In the genomic region with DNA sequence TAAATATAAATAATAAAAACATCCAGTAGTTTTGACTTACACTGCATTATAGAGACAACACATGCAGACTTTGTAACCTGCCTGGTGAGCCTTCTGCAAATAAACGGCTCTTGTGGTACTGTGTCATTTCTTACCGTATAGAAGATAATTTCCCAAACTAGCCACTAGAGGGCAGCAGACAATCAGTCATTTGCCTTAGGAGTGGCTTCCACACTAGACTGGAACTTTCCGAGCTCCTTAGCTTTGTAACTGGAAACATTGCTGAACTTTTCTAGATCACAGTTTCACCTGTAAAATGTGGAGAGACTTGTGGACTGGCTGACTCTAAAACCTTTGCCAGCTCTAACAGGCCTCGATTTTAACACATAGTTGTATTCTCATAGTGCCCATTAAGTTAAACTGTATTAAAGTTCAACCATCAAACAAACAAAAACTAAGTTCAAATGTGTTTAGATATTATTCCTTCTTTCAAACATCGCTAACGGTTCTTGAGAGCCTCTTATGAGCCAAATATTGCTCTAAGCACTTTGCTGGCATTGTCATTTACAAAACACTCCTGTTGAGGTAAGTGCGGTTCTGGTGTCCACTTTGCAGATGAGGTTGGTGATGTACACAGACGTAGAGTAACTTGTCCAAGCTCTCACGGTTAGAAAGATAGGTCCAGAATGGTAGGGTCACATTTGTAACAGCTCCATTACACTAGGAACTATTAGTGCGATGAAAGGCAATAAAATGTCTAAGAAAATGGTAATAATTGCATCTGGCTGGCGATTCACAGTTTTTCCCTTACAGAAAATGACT, we compare ENCODE assay signal across 8 cellular contexts.
DNase-seq lines count a peak whose midpoint lies in the region; TF ChIP-seq lines count a peak whose summit lies in the region.

No MANE protein-coding gene starts in this region.

- no peaks in the 10 kb centered on the region for H3K9me3 ChIP-seq in Peyer's patch

- no peaks in the 10 kb centered on the region for H3K36me3 ChIP-seq in H7 (replicated peaks; ENCODE audit: control insufficient read depth, insufficient read depth, low read length)
- no peaks in the 10 kb centered on the region for H3K36me3 ChIP-seq in Peyer's patch

- TF ChIP-seq POLR2A in Peyer's patch (IDR thresholded peaks at IDR 0.05), result no peak

- peak; percentile 67 for TF ChIP-seq CTCF in GM10248 (IDR thresholded peaks at IDR 0.05; ENCODE audit: control extremely low read depth, extremely low read depth, low read depth, missing control alignments)
- TF ChIP-seq CTCF in LNCAP (IDR thresholded peaks at IDR 0.05), result peak; percentile 58
- peak; percentile 66 to 98 (median 94) for TF ChIP-seq CTCF in Peyer's patch (IDR thresholded peaks at IDR 0.05)

- H3K4me1 ChIP-seq in Peyer's patch, result no peaks in the 10 kb centered on the region

- H3K4me3 ChIP-seq in H7 (ENCODE audit: insufficient read depth, low read depth, low read length) (no peak overlapping the region), Peyer's patch (no peak overlapping the region)

- CTCF ChIA-PET in GM10248 (lab: Yijun Ruan, JAX), result interaction anchor here (0.6 to 4.6 kb wide), 36 partner anchors 8 to 1300 kb away, joined by 3 to 35 read pairs (median 4); no protein-coding TSS in a partner anchor

- H3K27me3 ChIP-seq in H7 (ENCODE audit: control insufficient read depth, insufficient read depth, low read length) (no peaks in the 10 kb centered on the region), Peyer's patch (no peaks in the 10 kb centered on the region)

- POLR2A ChIA-PET in GM10248 (lab: Yijun Ruan, JAX), result no interaction called here

- DNase-seq in GM10248 (ENCODE audit: extremely low spot score) (peak; percentile 58), H7 (peak; percentile 27), Peyer's patch (peak in 2 of 3 donors; percentile 22 to 63), germinal center (ENCODE audit: low spot score) (peak; percentile 36), pons (ENCODE audit: low spot score) (peak; percentile 97), UCSD-AML1 (lab: John Stamatoyannopoulos, UW; ENCODE audit: unreplicated experiment) (no peak)
- DNase-seq in activated effector memory CD4-positive, alpha-beta T cell treated with anti-CD3 and anti-CD28 coated beads, Interleukin-2, amount 50 U/mL, for 16 hours, result peak; percentile 66

- H3K27ac ChIP-seq in Peyer's patch, result no peak overlapping the region
